Comparison of ENCODE assay signal across 1 cellular context in the genomic region with DNA sequence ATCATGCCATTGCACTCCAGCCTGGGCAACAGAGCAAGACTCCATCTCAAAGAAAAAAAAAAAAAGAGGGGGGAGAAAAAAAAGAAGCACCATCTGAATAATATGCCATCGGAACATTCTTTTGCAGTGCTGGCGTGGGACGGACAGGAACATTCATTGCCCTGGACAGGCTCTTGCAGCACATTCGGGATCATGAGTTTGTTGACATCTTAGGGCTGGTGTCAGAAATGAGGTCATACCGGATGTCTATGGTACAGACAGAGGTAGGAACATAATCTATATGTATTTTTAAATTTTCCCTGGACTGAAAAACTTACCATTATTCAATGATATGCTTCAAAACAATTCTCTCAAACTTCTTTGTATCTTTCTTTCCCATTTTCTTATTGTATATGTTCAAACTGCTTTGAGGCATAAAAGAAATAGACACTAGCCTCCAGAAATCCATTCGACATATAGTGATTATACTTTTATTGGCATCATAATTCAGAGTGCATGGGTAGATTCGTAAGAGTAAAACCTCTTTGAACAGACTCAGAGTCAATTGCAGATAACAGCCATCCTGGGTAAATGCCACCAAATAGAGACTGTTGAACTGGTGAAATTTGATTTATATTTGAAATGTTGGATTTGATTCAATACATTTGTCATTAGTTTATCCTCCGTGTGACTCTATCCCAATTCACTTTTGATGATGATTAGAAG.
TF ChIP-seq lines count a peak whose summit lies in the region.

No MANE protein-coding gene starts in this region.

TF ChIP-seq in HCT116, 20 proteins besides CTCF, POLR2A, EP300 and RAD21 (continued from another document):
- TF ChIP-seq YY1 (IDR thresholded peaks at IDR 0.05; ENCODE audit: extremely low read depth, insufficient replicate concordance, low read depth, low read length) (no peak), SP1 (IDR thresholded peaks at IDR 0.05; ENCODE audit: low read depth) (no peak)
- TF ChIP-seq, protein P1, sequence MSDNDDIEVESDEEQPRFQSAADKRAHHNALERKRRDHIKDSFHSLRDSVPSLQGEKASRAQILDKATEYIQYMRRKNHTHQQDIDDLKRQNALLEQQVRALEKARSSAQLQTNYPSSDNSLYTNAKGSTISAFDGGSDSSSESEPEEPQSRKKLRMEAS (IDR thresholded peaks at IDR 0.05) = no peak
TF ChIP-seq in HCT116: peak in this region for 0.
